Comparison of ENCODE assay signal across 1 cellular context in the genomic region with DNA sequence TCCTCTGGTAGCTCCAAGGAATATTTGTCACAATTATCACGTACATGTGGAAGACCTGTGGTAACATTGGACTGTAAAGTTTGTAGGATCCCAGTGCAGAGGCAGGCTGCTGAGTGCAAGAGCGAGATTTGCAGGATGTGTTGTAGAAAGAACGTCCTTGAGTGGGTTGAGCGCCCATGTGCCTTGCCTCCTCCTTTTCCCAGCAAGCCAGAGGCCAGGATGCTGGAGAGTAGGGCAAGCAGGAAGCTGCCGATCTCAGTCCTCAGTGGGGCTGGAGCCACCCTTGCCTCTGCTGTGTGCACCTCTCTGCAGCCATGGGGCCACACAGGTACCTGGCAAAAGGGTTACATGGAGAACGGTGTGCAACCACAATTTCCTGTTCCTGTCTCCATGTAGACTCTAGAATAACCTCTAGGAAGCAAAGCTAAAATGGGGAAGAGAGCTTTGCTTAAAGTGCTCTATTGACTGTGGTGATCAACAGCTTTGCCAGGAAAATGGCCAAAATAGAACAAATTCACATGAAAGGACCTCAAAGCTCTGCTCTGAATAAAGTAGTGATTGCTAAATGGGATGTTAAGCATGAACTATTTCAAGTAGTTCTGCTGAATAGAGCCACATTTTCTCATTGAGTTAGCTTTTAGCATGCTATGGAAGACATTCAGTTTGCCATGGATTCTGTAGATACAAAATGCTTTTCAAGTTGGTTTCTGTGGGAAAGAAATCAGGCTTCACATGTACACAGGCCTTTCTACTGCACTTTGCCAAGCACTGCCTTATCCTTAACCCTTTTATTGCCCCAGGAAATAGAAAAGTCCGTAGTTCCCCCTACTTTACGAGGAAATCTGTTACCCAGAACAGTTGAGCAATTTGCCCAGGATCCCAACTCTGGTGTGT.
TF ChIP-seq lines count a peak whose summit lies in the region.

No MANE protein-coding gene starts in this region.

TF ChIP-seq in H1, 55 proteins besides CTCF, POLR2A, EP300 and RAD21:
- TF ChIP-seq CEBPB (IDR thresholded peaks at IDR 0.05; ENCODE audit: low read depth, low read length), result no peak
- TF ChIP-seq, protein P1, sequence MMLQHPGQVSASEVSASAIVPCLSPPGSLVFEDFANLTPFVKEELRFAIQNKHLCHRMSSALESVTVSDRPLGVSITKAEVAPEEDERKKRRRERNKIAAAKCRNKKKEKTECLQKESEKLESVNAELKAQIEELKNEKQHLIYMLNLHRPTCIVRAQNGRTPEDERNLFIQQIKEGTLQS (IDR thresholded peaks at IDR 0.05; ENCODE audit: insufficient read depth, low read depth, low read length), result no peak
- no peak for TF ChIP-seq KDM1A (IDR thresholded peaks at IDR 0.05; ENCODE audit: borderline replicate concordance, low read length)
- no peak for TF ChIP-seq EZH2 (IDR thresholded peaks at IDR 0.05; ENCODE audit: low read depth, low read length, severe bottlenecking)
- no peak for TF ChIP-seq SP1 (IDR thresholded peaks at IDR 0.05; ENCODE audit: low read depth, low read length)
- TF ChIP-seq BCL11A (IDR thresholded peaks at IDR 0.05; ENCODE audit: low read depth in 2 of 2, low read length in 2 of 2), result no peak
- TF ChIP-seq EGR1 (IDR thresholded peaks at IDR 0.05; ENCODE audit: borderline replicate concordance, low read depth, low read length), result no peak
- no peak for TF ChIP-seq TBP (IDR thresholded peaks at IDR 0.05; ENCODE audit: low read depth, low read length)
- no peak for TF ChIP-seq SP4 (IDR thresholded peaks at IDR 0.05; ENCODE audit: low read length)
- no peak for TF ChIP-seq BACH1 (IDR thresholded peaks at IDR 0.05; ENCODE audit: low read length)
- TF ChIP-seq GTF2F1 (IDR thresholded peaks at IDR 0.05; ENCODE audit: borderline replicate concordance, low read depth, low read length), result no peak
- TF ChIP-seq GABPA (IDR thresholded peaks at IDR 0.05; ENCODE audit: borderline replicate concordance, insufficient read depth, low read length), result no peak
- TF ChIP-seq RXRA (IDR thresholded peaks at IDR 0.05; ENCODE audit: insufficient read depth, low read depth, low read length), result no peak
- no peak for TF ChIP-seq RBBP5 (IDR thresholded peaks at IDR 0.05; ENCODE audit: borderline replicate concordance, low read depth, low read length)
- TF ChIP-seq YY1 (IDR thresholded peaks at IDR 0.05; ENCODE audit: low read depth, low read length), result no peak
- no peak for TF ChIP-seq TCF12 (IDR thresholded peaks at IDR 0.05; ENCODE audit: low read depth, low read length)
